ENCODE assay signal across 14 cellular contexts in genomic region chrX:97402903-97403302, GRCh38.
"Had no signal": no experiment of that assay in that cellular context is flagged by ENCODE, and none has a peak within 500 bp of the region (broad histone marks: within the 10 kb centered on the region; RNA-seq: fewer than 3 reads in every experiment).

No MANE protein-coding gene starts in this region.

- H3K27me3 Mint-ChIP-seq: activated naive CD8-positive, alpha-beta T cell had no signal

- H3K9me3 Mint-ChIP-seq: nephron, WTC11 had no signal

- H3K27ac ChIP-seq: SK-N-MC, thoracic aorta, upper lobe of left lung had no signal

- H3K27ac Mint-ChIP-seq: activated naive CD8-positive, alpha-beta T cell; nephron; WTC11 had no signal

- H3K4me3 Mint-ChIP-seq: activated naive CD8-positive, alpha-beta T cell; nephron; WTC11 had no signal

- DNase-seq: activated gamma-delta T cell; activated T-cell treated with anti-CD3 and anti-CD28 coated beads, Interleukin-2, amount 50 U/mL, for 48 hours; effector CD4-positive, alpha-beta T cell; kidney; midbrain; nucleus accumbens; stimulated activated CD4-positive, alpha-beta T cell treated with anti-CD3 and anti-CD28 coated beads, Interleukin-12 subunit alpha, Interleukin-12 subunit beta, amount 100 ng/mL, for 4 hours; upper lobe of left lung had no signal

- ATAC-seq: left lobe of liver, WTC11 had no signal
